Comparison of ENCODE assay signal across 35 cellular contexts in the genomic region with DNA sequence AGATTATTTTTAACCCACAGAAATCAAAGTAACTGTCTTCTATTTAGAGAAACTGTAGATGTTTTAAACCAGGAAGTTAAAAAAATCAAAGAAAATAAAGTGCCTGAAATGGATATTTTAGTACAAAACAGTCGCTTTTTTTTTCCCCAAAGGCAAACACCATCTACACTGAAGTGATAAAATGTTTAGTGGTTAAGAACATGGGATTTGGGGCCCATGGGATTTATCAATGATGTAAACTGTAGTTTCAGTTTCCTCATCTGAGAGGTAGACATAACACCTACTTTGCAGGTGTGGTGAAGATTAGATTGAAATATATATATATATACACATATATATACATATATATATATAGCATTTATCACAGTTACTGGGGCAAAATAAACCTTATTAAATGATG. TPM values are rescaled to one million over a fixed set of nuclear protein-coding genes. Genes with fewer than 3 reads are reported as not detected.
"Had no signal": no experiment of that assay in that cellular context is flagged by ENCODE, and none has a peak within 500 bp of the region (broad histone marks: within the 10 kb centered on the region; RNA-seq: fewer than 3 reads in every experiment).

No MANE protein-coding gene starts in this region.

- H3K9me3 Mint-ChIP-seq: activated CD4-positive, alpha-beta memory T cell treated with anti-CD3 and anti-CD28 coated beads, Interleukin-2, amount 10 ng/mL, durations not matched to agents 7 days and 5 days; activated CD4-positive, alpha-beta T cell treated with anti-CD3 and anti-CD28 coated beads, Interleukin-2, amount 10 ng/mL, durations not matched to agents 24 days and 14 days; activated T-cell treated with anti-CD3 and anti-CD28 coated beads, Interleukin-2, amount 50 U/mL, for 24 hours; activated T-cell treated with anti-CD3 and anti-CD28 coated beads, Interleukin-2, amount 50 U/mL, for 72 hours; effector memory CD8-positive, alpha-beta T cell had no signal

- H3K36me3 ChIP-seq: brain microvascular endothelial cell, esophagus muscularis mucosa, gastroesophageal sphincter had no signal

- H3K27ac ChIP-seq: brain microvascular endothelial cell, esophagus muscularis mucosa, gastroesophageal sphincter, heart right ventricle had no signal

- H3K9me3 ChIP-seq: esophagus muscularis mucosa, gastroesophageal sphincter, heart right ventricle had no signal

- H3K36me3 Mint-ChIP-seq: activated naive CD8-positive, alpha-beta T cell had no signal

- H3K4me3 Mint-ChIP-seq: activated CD4-positive, alpha-beta memory T cell treated with anti-CD3 and anti-CD28 coated beads, Interleukin-2, amount 10 ng/mL, durations not matched to agents 7 days and 5 days; activated CD4-positive, alpha-beta T cell treated with anti-CD3 and anti-CD28 coated beads for 36 hours; activated CD4-positive, alpha-beta T cell treated with anti-CD3 and anti-CD28 coated beads, Interleukin-2, amount 10 ng/mL, durations not matched to agents 24 days and 14 days; activated naive CD8-positive, alpha-beta T cell; activated T-cell treated with anti-CD3 and anti-CD28 coated beads, Interleukin-2, amount 50 U/mL, for 24 hours; activated T-cell treated with anti-CD3 and anti-CD28 coated beads, Interleukin-2, amount 50 U/mL, for 72 hours; effector memory CD8-positive, alpha-beta T cell had no signal

- DNase-seq: activated CD4-positive, alpha-beta memory T cell treated with anti-CD3 and anti-CD28 coated beads, Interleukin-2, amount 10 ng/mL, durations not matched to agents 7 days and 5 days; activated CD4-positive, alpha-beta T cell treated with anti-CD3 and anti-CD28 coated beads for 36 hours; activated CD4-positive, alpha-beta T cell treated with anti-CD3 and anti-CD28 coated beads, Interleukin-2, amount 10 ng/mL, durations not matched to agents 24 days and 14 days; activated CD4-positive, CD25-positive, alpha-beta regulatory T cell; activated CD4-positive, CD25-positive, alpha-beta regulatory T cell treated with anti-CD3 and anti-CD28 coated beads, Interleukin-2, amount 50 U/mL, for 72 hours; activated CD8-positive, alpha-beta memory T cell treated with anti-CD3 and anti-CD28 coated beads, Interleukin-2, amount 50 U/mL, for 48 hours; activated gamma-delta T cell; activated naive CD4-positive, alpha-beta T cell; activated naive CD4-positive, alpha-beta T cell treated with anti-CD3 and anti-CD28 coated beads, Interleukin-2, amount 50 U/mL, for 16 hours; activated T-cell treated with anti-CD3 and anti-CD28 coated beads for 4 hours; activated T-cell treated with anti-CD3 and anti-CD28 coated beads, Interleukin-2, amount 50 U/mL, for 24 hours; activated T-cell treated with anti-CD3 and anti-CD28 coated beads, Interleukin-2, amount 50 U/mL, for 72 hours; amniotic stem cell; anterior cingulate cortex; brain microvascular endothelial cell; caudate nucleus; cortex of kidney; dermis blood vessel endothelial cell; effector CD4-positive, alpha-beta T cell; effector memory CD8-positive, alpha-beta T cell; erythroblast; foreskin melanocyte; heart right ventricle; T-helper 2 cell had no signal

- H3K27me3 Mint-ChIP-seq: activated CD4-positive, alpha-beta memory T cell treated with anti-CD3 and anti-CD28 coated beads, Interleukin-2, amount 10 ng/mL, durations not matched to agents 7 days and 5 days; activated CD4-positive, alpha-beta T cell treated with anti-CD3 and anti-CD28 coated beads for 36 hours; activated CD4-positive, alpha-beta T cell treated with anti-CD3 and anti-CD28 coated beads, Interleukin-2, amount 10 ng/mL, durations not matched to agents 24 days and 14 days; activated naive CD8-positive, alpha-beta T cell; activated T-cell treated with anti-CD3 and anti-CD28 coated beads, Interleukin-2, amount 50 U/mL, for 24 hours; effector memory CD8-positive, alpha-beta T cell had no signal

- ATAC-seq: activated CD4-positive, alpha-beta T cell treated with anti-CD3 and anti-CD28 coated beads for 36 hours; activated T-cell treated with anti-CD3 and anti-CD28 coated beads, Interleukin-2, amount 50 U/mL, for 72 hours; effector memory CD8-positive, alpha-beta T cell; gastroesophageal sphincter; heart right ventricle had no signal

- H3K4me1 Mint-ChIP-seq: activated CD4-positive, alpha-beta memory T cell treated with anti-CD3 and anti-CD28 coated beads, Interleukin-2, amount 10 ng/mL, durations not matched to agents 7 days and 5 days; activated CD4-positive, alpha-beta T cell treated with anti-CD3 and anti-CD28 coated beads for 36 hours had no signal

- H3K4me1 ChIP-seq: esophagus muscularis mucosa, gastroesophageal sphincter, heart right ventricle had no signal

- H3K27ac Mint-ChIP-seq: activated CD4-positive, alpha-beta memory T cell treated with anti-CD3 and anti-CD28 coated beads, Interleukin-2, amount 10 ng/mL, durations not matched to agents 7 days and 5 days; activated CD4-positive, alpha-beta T cell treated with anti-CD3 and anti-CD28 coated beads for 36 hours; activated CD4-positive, alpha-beta T cell treated with anti-CD3 and anti-CD28 coated beads, Interleukin-2, amount 10 ng/mL, durations not matched to agents 24 days and 14 days; activated naive CD8-positive, alpha-beta T cell; activated T-cell treated with anti-CD3 and anti-CD28 coated beads, Interleukin-2, amount 50 U/mL, for 24 hours; activated T-cell treated with anti-CD3 and anti-CD28 coated beads, Interleukin-2, amount 50 U/mL, for 72 hours; effector memory CD8-positive, alpha-beta T cell had no signal

- H3K27me3 ChIP-seq: brain microvascular endothelial cell, esophagus muscularis mucosa, gastroesophageal sphincter, heart right ventricle had no signal

- H3K4me3 ChIP-seq: esophagus muscularis mucosa, gastroesophageal sphincter, heart right ventricle had no signal

RNA-seq across cellular contexts. Expression of gene F13B, which starts 57.3 kb away (rescaled TPM):
- total RNA-seq: activated CD4-positive, alpha-beta memory T cell treated with anti-CD3 and anti-CD28 coated beads, Interleukin-2, amount 10 ng/mL, durations not matched to agents 7 days and 5 days; activated CD4-positive, alpha-beta T cell treated with anti-CD3 and anti-CD28 coated beads for 36 hours; activated CD4-positive, alpha-beta T cell treated with anti-CD3 and anti-CD28 coated beads, Interleukin-2, amount 10 ng/mL, durations not matched to agents 24 days and 14 days; activated T-cell treated with anti-CD3 and anti-CD28 coated beads, Interleukin-2, amount 50 U/mL, for 72 hours; astrocyte; bronchial epithelial cell; chondrocyte; dermis blood vessel endothelial cell; esophagus muscularis mucosa; fibroblast of lung; fibroblast of villous mesenchyme; gastroesophageal sphincter; glomerular endothelial cell; heart right ventricle; T-helper 1 cell treated with Interleukin-12 subunit alpha and Interleukin-12 subunit beta and Interleukin-4 antibody, amounts not matched to agents 30 ng/mL and 1 ng/mL, for 36 hours had no signal
- polyA plus RNA-seq: adipose tissue, fibroblast of lung, heart right ventricle had no signal
